Comparison of ENCODE assay signal across 20 cellular contexts in the genomic region with DNA sequence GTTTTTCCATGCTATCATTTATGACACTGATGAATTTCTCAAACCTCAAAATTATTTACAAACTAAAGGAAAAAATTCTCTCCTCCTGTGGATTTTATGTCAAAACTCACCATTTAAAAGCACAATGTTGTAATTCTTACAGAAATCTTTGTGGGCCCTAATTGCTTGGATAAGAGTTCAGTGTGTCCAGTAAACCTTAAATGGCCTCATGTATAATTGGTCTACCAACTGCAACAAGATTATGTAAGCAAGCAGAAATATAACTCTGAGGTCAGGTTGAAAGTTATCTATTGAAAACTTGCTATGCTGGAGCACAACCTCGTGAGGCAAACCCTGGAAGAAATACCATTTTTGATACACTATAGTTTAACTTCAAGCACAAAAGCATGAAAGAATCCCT. TPM values are rescaled to one million over a fixed set of nuclear protein-coding genes. Genes with fewer than 3 reads are reported as not detected.
DNase-seq lines count a peak whose midpoint lies in the region; ATAC-seq, FAIRE-seq and TF ChIP-seq lines count a peak whose summit lies in the region.
"Had no signal": no experiment of that assay in that cellular context is flagged by ENCODE, and none has a peak within 500 bp of the region (broad histone marks: within the 10 kb centered on the region; RNA-seq: fewer than 3 reads in every experiment).

No MANE protein-coding gene starts in this region.

- no peak overlapping the region for H3K4me3 ChIP-seq in liver (ENCODE audit: low read depth in 1 of 3, low read length in 3 of 3)
- no peak overlapping the region for H3K4me3 ChIP-seq in HepG2 (replicated peaks in 1 of 3; ENCODE audit: insufficient read depth in 1 of 3, low read depth in 2 of 3, low read length in 3 of 3)
- H3K4me3 ChIP-seq: PC-9 had no signal

- no TSS peak for BruUV-seq in HepG2 (replicated peaks; lab: Mats Ljungman, UMichigan)

- H3K4me2 ChIP-seq in HepG2 (ENCODE audit: low read depth, low read length) = no peak overlapping the region
- H3K4me2 ChIP-seq: PC-9 had no signal

- ATAC-seq in HepG2 (no peak), GM19463 (IDR thresholded peaks at IDR 0.05; ENCODE audit: unreplicated experiment) (no peak)
- ATAC-seq: CD8-positive, alpha-beta T cell had no signal

- H3K9me3 ChIP-seq in liver (ENCODE audit: control insufficient read depth in 4 of 4, low read length in 3 of 4) (no peaks in the 10 kb centered on the region), HepG2 (ENCODE audit: low read length) (no peaks in the 10 kb centered on the region; the same call in 1 of the 2 replicates)
- H3K9me3 ChIP-seq: Caco-2 had no signal

- no peaks in the 10 kb centered on the region for H4K20me1 ChIP-seq in HepG2 (ENCODE audit: insufficient read depth, low read length)

- no peak for TF ChIP-seq EP300 in HepG2 (IDR thresholded peaks at IDR 0.05; ENCODE audit: low read depth in 2 of 2, low read length in 2 of 2)
- TF ChIP-seq EP300 in HepG2 (CRISPR knock-in tag; IDR thresholded peaks at IDR 0.05; ENCODE audit: borderline replicate concordance) = no peak

- CTCF ChIA-PET in HepG2 (lab: Yijun Ruan, JAX; ENCODE audit: low intra/inter-chr PET ratio, low total read pairs) = no interaction called here

- peaks cover 0 to 22% (median 6%) of the 10 kb centered on the region in 4 donors for H3K4me1 ChIP-seq in liver (ENCODE audit: control insufficient read depth in 4 of 4, insufficient read depth in 4 of 4, low read length in 3 of 4)
- H3K4me1 ChIP-seq in HepG2 (ENCODE audit: insufficient read depth, low read length) = peaks cover 17% of the 10 kb centered on the region

- no peak overlapping the region for H2AFZ ChIP-seq in HepG2 (ENCODE audit: low read length)
- H2AFZ ChIP-seq: PC-9 had no signal

- intact Hi-C loops in HepG2 (cut with micrococcal nuclease; ENCODE audit: unreplicated experiment) = no loop called here

- POLR2A ChIA-PET in HepG2 (lab: Yijun Ruan, JAX) = no interaction called here

- no peak for DNase-seq in HepG2 (ENCODE audit: low spot score)
- peak; percentile 37 for DNase-seq in NOMO-1 treated with dmso at 0.1 percent for 144 hours (lab: John Stamatoyannopoulos, UW; ENCODE audit: unreplicated experiment)
- peak; percentile 28 for DNase-seq in myocyte (ENCODE audit: low read depth)
- no peak for DNase-seq in cerebellar nuclear complex (lab: John Stamatoyannopoulos, UW)
- DNase-seq in Ammon's horn (ENCODE audit: low spot score) = no peak
- DNase-seq: Caco-2; CD8-positive, alpha-beta T cell; HCEC 1CT; NCI-H1092; NCI-H1417 treated with DMSO at 0.1 percent for 48 hours; NCI-H2081; NCI-H226; NCI-H510A; PC-9; SHP77 had no signal

- TF ChIP-seq RAD21 in liver (IDR thresholded peaks at IDR 0.05) (no peak), HepG2 (CRISPR knock-in tag; IDR thresholded peaks at IDR 0.05) (no peak)

- peaks cover 10% of the 10 kb centered on the region for H3K79me2 ChIP-seq in HepG2 (ENCODE audit: insufficient read depth, low read length)

- no peaks in the 10 kb centered on the region for H3K27me3 ChIP-seq in liver (ENCODE audit: control insufficient read depth in 4 of 4, insufficient read depth in 4 of 4, low read length in 3 of 4)
- H3K27me3 ChIP-seq in HepG2 (ENCODE audit: control insufficient read depth in 1 of 2, insufficient read depth in 2 of 2, low read length in 2 of 2) = no peaks in the 10 kb centered on the region

- 23% methylated on average over 1 of the region's 1 CpG for WGBS in liver
- WGBS in HepG2 (ENCODE audit: low lambda C conversion rate) = 74% methylated on average over 1 of the region's 1 CpG

- in situ Hi-C loops in HepG2 (cut with HindIII; ENCODE audit: extremely low pct_ligation_motif_present, low pct_unique_long_range_greater_than_20kb) = no loop called here

- H3K27ac ChIP-seq in liver (ENCODE audit: low read depth in 1 of 2, low read length in 2 of 2) (no peak overlapping the region), HepG2 (ENCODE audit: extremely low read length, insufficient read depth, low read length) (no peak overlapping the region)
- H3K27ac ChIP-seq: C4-2B, PC-9 had no signal

- FAIRE-seq in HepG2 (lab: Jason Lieb, UNC) = no peak
- FAIRE-seq: G401.6, H1 had no signal

- peaks cover 0 to 3% (median under 1%) of the 10 kb centered on the region in 4 donors for H3K36me3 ChIP-seq in liver (ENCODE audit: control insufficient read depth in 4 of 4, insufficient read depth in 3 of 4, low read depth in 1 of 4, low read length in 3 of 4)
- H3K36me3 ChIP-seq in HepG2 (replicated peaks in 1 of 2; ENCODE audit: control insufficient read depth in 1 of 2, insufficient read depth in 2 of 2, low read length in 2 of 2) = peaks cover 0 to 11% of the 10 kb centered on the region in 2 experiments; a peak in 3 of 5 replicates

- H3K9ac ChIP-seq in liver (ENCODE audit: low read depth in 1 of 2, low read length in 2 of 2) (no peak overlapping the region), HepG2 (ENCODE audit: insufficient read depth, low read depth, low read length) (no peak overlapping the region)

- TF ChIP-seq POLR2A in HepG2 (IDR thresholded peaks at IDR 0.05; ENCODE audit: insufficient read depth in 1 of 2, low read depth in 2 of 2, low read length in 2 of 2) = no peak

- no peak for TF ChIP-seq CTCF in liver (IDR thresholded peaks at IDR 0.05; ENCODE audit: low read depth, low read length, missing input control)
- no peak for TF ChIP-seq CTCF in HepG2 (CRISPR knock-in tag; IDR thresholded peaks at IDR 0.05)

TF ChIP-seq in liver, 16 proteins besides CTCF, POLR2A, EP300 and RAD21:
- TF ChIP-seq, protein P1, sequence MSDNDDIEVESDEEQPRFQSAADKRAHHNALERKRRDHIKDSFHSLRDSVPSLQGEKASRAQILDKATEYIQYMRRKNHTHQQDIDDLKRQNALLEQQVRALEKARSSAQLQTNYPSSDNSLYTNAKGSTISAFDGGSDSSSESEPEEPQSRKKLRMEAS (IDR thresholded peaks at IDR 0.05) = no peak
- peak; percentile 29 for TF ChIP-seq RXRA (IDR thresholded peaks at IDR 0.05)

TF ChIP-seq in HepG2, 621 proteins besides CTCF, POLR2A, EP300 and RAD21 (continues in another document):
- no peak for TF ChIP-seq ZSCAN29 (CRISPR knock-in tag; conservative IDR thresholded peaks at IDR 0.05)
- TF ChIP-seq, protein P2, sequence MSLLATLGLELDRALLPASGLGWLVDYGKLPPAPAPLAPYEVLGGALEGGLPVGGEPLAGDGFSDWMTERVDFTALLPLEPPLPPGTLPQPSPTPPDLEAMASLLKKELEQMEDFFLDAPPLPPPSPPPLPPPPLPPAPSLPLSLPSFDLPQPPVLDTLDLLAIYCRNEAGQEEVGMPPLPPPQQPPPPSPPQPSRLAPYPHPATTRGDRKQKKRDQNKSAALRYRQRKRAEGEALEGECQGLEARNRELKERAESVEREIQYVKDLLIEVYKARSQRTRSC (CRISPR knock-in tag; IDR thresholded peaks at IDR 0.05; ENCODE audit: low read depth) = no peak
- no peak for TF ChIP-seq KLF16 (CRISPR knock-in tag; IDR thresholded peaks at IDR 0.05)
- TF ChIP-seq, protein P3, sequence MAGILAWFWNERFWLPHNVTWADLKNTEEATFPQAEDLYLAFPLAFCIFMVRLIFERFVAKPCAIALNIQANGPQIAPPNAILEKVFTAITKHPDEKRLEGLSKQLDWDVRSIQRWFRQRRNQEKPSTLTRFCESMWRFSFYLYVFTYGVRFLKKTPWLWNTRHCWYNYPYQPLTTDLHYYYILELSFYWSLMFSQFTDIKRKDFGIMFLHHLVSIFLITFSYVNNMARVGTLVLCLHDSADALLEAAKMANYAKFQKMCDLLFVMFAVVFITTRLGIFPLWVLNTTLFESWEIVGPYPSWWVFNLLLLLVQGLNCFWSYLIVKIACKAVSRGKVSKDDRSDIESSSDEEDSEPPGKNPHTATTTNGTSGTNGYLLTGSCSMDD (CRISPR knock-in tag; IDR thresholded peaks at IDR 0.05) = no peak
- TF ChIP-seq HNRNPL (IDR thresholded peaks at IDR 0.05; ENCODE audit: low read depth, low read length) = no peak
- TF ChIP-seq ATRX (CRISPR knock-in tag; IDR thresholded peaks at IDR 0.05; ENCODE audit: borderline replicate concordance) = no peak
- TF ChIP-seq, protein P4, sequence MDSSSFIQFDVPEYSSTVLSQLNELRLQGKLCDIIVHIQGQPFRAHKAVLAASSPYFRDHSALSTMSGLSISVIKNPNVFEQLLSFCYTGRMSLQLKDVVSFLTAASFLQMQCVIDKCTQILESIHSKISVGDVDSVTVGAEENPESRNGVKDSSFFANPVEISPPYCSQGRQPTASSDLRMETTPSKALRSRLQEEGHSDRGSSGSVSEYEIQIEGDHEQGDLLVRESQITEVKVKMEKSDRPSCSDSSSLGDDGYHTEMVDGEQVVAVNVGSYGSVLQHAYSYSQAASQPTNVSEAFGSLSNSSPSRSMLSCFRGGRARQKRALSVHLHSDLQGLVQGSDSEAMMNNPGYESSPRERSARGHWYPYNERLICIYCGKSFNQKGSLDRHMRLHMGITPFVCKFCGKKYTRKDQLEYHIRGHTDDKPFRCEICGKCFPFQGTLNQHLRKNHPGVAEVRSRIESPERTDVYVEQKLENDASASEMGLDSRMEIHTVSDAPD (CRISPR knock-in tag; IDR thresholded peaks at IDR 0.05) = no peak
- no peak for TF ChIP-seq ZFP36L1 (CRISPR knock-in tag; IDR thresholded peaks at IDR 0.05)

RNA-seq across cellular contexts. Expression of a gene that starts 22.0 kb away (rescaled TPM):
- 10 to 100 TPM; 16.9 to 50.3 TPM for total RNA-seq in liver
- 1 to 10 TPM; 7.1 to 8.0 TPM for polyA plus RNA-seq in liver
- 16.0 and 17.3 TPM in 2 replicates for total RNA-seq in HepG2 (2016; rRNA removed; fragmentation: Illumina TruSeq; extraction: Trizol)
- 29.5 and 36.0 TPM in 2 replicates for total RNA-seq in HepG2 (2016; cell fraction: cytosol; rRNA removed; fragmentation: Illumina TruSeq; extraction: Trizol; ENCODE audit: low read depth)
- total RNA-seq in HepG2 (2016; cell fraction: insoluble cytoplasmic fraction; rRNA removed; fragmentation: Illumina TruSeq; extraction: Trizol) = 14.3 and 15.4 TPM in 2 replicates
- 8.3 and 9.1 TPM in 2 replicates for total RNA-seq in HepG2 (2016; cell fraction: membrane; rRNA removed; fragmentation: Illumina TruSeq; extraction: Trizol)
- 37.4 and 38.1 TPM in 2 replicates for total RNA-seq in HepG2 (2016; cell fraction: nucleus; rRNA removed; fragmentation: Illumina TruSeq; extraction: Trizol)
- 7.4 and 9.1 TPM in 2 replicates for polyA plus RNA-seq in HepG2 (2011; rRNA removed)
- polyA plus RNA-seq in HepG2 (2011; cell fraction: cytosol; rRNA removed) = 4.4 and 6.1 TPM in 2 replicates
- 8.4 and 9.0 TPM in 2 replicates for polyA plus RNA-seq in HepG2 (2011; cell fraction: nucleus; rRNA removed)
- polyA plus RNA-seq in HepG2 (2012) = 9.2 and 9.8 TPM in 2 replicates
- 0.53 and 0.77 TPM in 2 replicates for polyA plus RNA-seq in HepG2 (2016; cell fraction: cytosol; fragmentation: Illumina TruSeq; extraction: Trizol; ENCODE audit: low read depth)
- polyA plus RNA-seq in HepG2 (2016; cell fraction: insoluble cytoplasmic fraction; fragmentation: Illumina TruSeq; extraction: Trizol; ENCODE audit: low read depth) = 11.1 and 11.5 TPM in 2 replicates
- polyA plus RNA-seq in HepG2 (2016; cell fraction: membrane; fragmentation: Illumina TruSeq; extraction: Trizol; ENCODE audit: low read depth) = 1.3 and 1.6 TPM in 2 replicates
- polyA plus RNA-seq in HepG2 (2016; cell fraction: nucleus; fragmentation: Illumina TruSeq; extraction: Trizol; ENCODE audit: insufficient read depth, low read depth) = 12.4 and 14.5 TPM in 2 replicates
- 16.6 and 20.1 TPM in 2 replicates for polyA minus RNA-seq in HepG2 (2011; rRNA and poly(A)+ RNA removed; ENCODE audit: low replicate concordance)
- polyA minus RNA-seq in HepG2 (2011; cell fraction: cytosol; rRNA and poly(A)+ RNA removed) = 13.1 and 13.9 TPM in 2 replicates
- 80.6 and 100 TPM in 2 replicates for polyA minus RNA-seq in HepG2 (2011; cell fraction: nucleus; rRNA and poly(A)+ RNA removed)
- 7.5 and 12.8 TPM in 2 replicates for total RNA-seq in myocyte
- polyA plus RNA-seq in myocyte (2012) = 3.8 TPM

Comparison
In these comparisons a context has a peak if more than half of its experiments do, and no peak if none do; other contexts are left out.
1. DNase-seq: peak in NOMO-1 treated with dmso at 0.1 percent for 144 hours (single experiment) and myocyte (single experiment); none in HepG2 (single experiment), cerebellar nuclear complex (0 of 2) and Ammon's horn (single experiment).